8 cellular contexts compared by ENCODE assay signal in the genomic region with DNA sequence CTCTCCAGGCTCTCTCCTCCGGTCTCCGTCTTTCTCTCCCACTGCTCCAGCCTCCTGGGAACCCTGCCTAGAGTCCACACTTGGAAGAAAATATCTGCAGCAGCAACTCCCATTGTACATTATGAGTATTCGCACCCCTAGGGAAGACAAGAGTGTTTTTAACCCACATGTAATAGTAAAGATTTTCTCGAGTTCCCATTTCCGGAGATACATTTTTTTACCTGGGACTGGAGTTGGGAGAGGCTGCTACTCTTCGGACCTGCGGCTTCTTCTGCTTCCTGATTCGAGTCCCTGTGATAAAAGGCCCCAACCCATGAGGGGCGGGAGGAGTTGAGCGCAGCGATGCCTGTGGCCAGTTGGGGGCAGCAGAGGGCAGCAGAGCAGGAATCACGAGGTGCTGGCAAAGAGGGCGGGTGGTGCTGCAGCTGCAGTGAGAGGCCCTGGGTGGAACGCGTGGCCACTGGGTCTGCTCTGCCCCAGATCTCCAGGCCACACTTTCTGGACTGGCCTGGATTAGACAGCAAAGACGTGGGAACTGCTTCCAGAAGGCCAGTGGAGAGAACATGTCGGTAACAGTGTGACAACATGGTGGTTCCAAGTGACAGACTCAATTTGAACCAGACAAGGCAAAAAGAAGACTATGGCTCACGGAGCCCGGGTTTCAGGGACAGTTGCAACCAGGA.
A peak's percentile ranks its signal among the peaks of the same experiment; 100 is the strongest.
DNase-seq lines count a peak whose midpoint lies in the region; ATAC-seq and TF ChIP-seq lines count a peak whose summit lies in the region.

No MANE protein-coding gene starts in this region.

- POLR2A ChIA-PET in activated CD8-positive, alpha-beta T cell treated with anti-CD3 and anti-CD28 coated beads, Interleukin-2, amount 10 ng/mL, durations not matched to agents 7 days and 5 days (lab: Charles Lee): no interaction called here

- no peaks in the 10 kb centered on the region for H3K9me3 Mint-ChIP-seq in activated CD8-positive, alpha-beta T cell treated with anti-CD3 and anti-CD28 coated beads, Interleukin-2, amount 10 ng/mL, durations not matched to agents 7 days and 5 days (ENCODE audit: insufficient read depth)
- H3K9me3 Mint-ChIP-seq in endodermal cell: no peaks in the 10 kb centered on the region

- H2BK15ac ChIP-seq in mesendoderm (replicated peaks; ENCODE audit: low read depth): no peak overlapping the region

- H2AK5ac ChIP-seq in mesendoderm (ENCODE audit: low read length): no peak overlapping the region

- H3K4me2 ChIP-seq in mesendoderm (ENCODE audit: low read length): no peak overlapping the region

- H3K56ac ChIP-seq in mesendoderm (ENCODE audit: low read length): peak overlapping the region; percentile 90

- no peak overlapping the region for H3K27ac Mint-ChIP-seq in activated CD8-positive, alpha-beta T cell treated with anti-CD3 and anti-CD28 coated beads, Interleukin-2, amount 10 ng/mL, durations not matched to agents 7 days and 5 days
- H3K27ac Mint-ChIP-seq in endodermal cell: peak overlapping the region; percentile 59

- no peaks in the 10 kb centered on the region for H3K79me2 ChIP-seq in mesendoderm (ENCODE audit: control insufficient read depth, insufficient read depth, low read length)

- H3K27me3 ChIP-seq in endodermal cell (ENCODE audit: control insufficient read depth, insufficient read depth, low read length, poor library complexity, severe bottlenecking) (no peaks in the 10 kb centered on the region), mesendoderm (ENCODE audit: insufficient read depth, low read length, poor library complexity) (no peaks in the 10 kb centered on the region)

- H3K4me1 ChIP-seq in endodermal cell (ENCODE audit: control insufficient read depth, insufficient read depth, low read length) (peaks cover 7% of the 10 kb centered on the region), mesendoderm (ENCODE audit: control insufficient read depth, low read depth, low read length) (peaks cover 3% of the 10 kb centered on the region)

- no peak overlapping the region for H2BK120ac ChIP-seq in mesendoderm (ENCODE audit: low read depth, low read length)

- TF ChIP-seq CTCF in endodermal cell (conservative IDR thresholded peaks at IDR 0.05): peak; percentile 96

- peak; percentile 96 for ATAC-seq in activated CD8-positive, alpha-beta T cell treated with anti-CD3 and anti-CD28 coated beads, Interleukin-2, amount 10 ng/mL, durations not matched to agents 7 days and 5 days
- no peak for ATAC-seq in GM18868 (IDR thresholded peaks at IDR 0.05; ENCODE audit: unreplicated experiment)

- H4K8ac ChIP-seq in mesendoderm (ENCODE audit: low read depth, low read length): no peak overlapping the region

- no peak overlapping the region for H3K4me3 Mint-ChIP-seq in activated CD8-positive, alpha-beta T cell treated with anti-CD3 and anti-CD28 coated beads, Interleukin-2, amount 10 ng/mL, durations not matched to agents 7 days and 5 days
- no peak overlapping the region for H3K4me3 Mint-ChIP-seq in endodermal cell

- peak overlapping the region; percentile 63 for H2BK5ac ChIP-seq in mesendoderm (ENCODE audit: low read length)

- H3K9ac ChIP-seq in endodermal cell (ENCODE audit: extremely low read depth, low read length, poor library complexity, severe bottlenecking) (no peak overlapping the region), mesendoderm (ENCODE audit: low read length) (peak overlapping the region; percentile 44)

- peak overlapping the region; percentile 91 for H3K23ac ChIP-seq in mesendoderm (ENCODE audit: low read length)

- CTCF ChIA-PET in activated CD8-positive, alpha-beta T cell treated with anti-CD3 and anti-CD28 coated beads, Interleukin-2, amount 10 ng/mL, durations not matched to agents 7 days and 5 days (lab: Charles Lee): no interaction called here

- H3K4me1 Mint-ChIP-seq in activated CD8-positive, alpha-beta T cell treated with anti-CD3 and anti-CD28 coated beads, Interleukin-2, amount 10 ng/mL, durations not matched to agents 7 days and 5 days (ENCODE audit: low read depth): no peaks in the 10 kb centered on the region
- peaks cover 45% of the 10 kb centered on the region for H3K4me1 Mint-ChIP-seq in endodermal cell

- H3K4ac ChIP-seq in mesendoderm (ENCODE audit: low read depth, low read length): no peak overlapping the region

- WGBS in endodermal cell (ENCODE audit: insufficient coverage in 1 of 2, insufficient read length in 1 of 2), 2 experiments: 33 to 41% methylated on average over 16 to 19 of the region's 19 CpGs
- no CpG with 5 or more reads among the region's 19 CpGs for WGBS in mesendoderm (ENCODE audit: extremely low coverage, insufficient coverage, low lambda C conversion rate)

- no peak overlapping the region for H4K5ac ChIP-seq in mesendoderm (ENCODE audit: low read length)

- H3K27me3 Mint-ChIP-seq in activated CD8-positive, alpha-beta T cell treated with anti-CD3 and anti-CD28 coated beads, Interleukin-2, amount 10 ng/mL, durations not matched to agents 7 days and 5 days (ENCODE audit: low read depth): peaks cover 11% of the 10 kb centered on the region
- peaks cover 2% of the 10 kb centered on the region for H3K27me3 Mint-ChIP-seq in endodermal cell (ENCODE audit: insufficient read depth)

- no peak overlapping the region for H3K18ac ChIP-seq in mesendoderm (ENCODE audit: low read length)

- H3K36me3 ChIP-seq in endodermal cell (ENCODE audit: control insufficient read depth, insufficient read depth, low read length) (no peaks in the 10 kb centered on the region), mesendoderm (ENCODE audit: control insufficient read depth, insufficient read depth, low read length) (no peaks in the 10 kb centered on the region)

- no peaks in the 10 kb centered on the region for H3K9me3 ChIP-seq in endodermal cell (ENCODE audit: control insufficient read depth, low read length)

- no peaks in the 10 kb centered on the region for H3K36me3 Mint-ChIP-seq in activated CD8-positive, alpha-beta T cell treated with anti-CD3 and anti-CD28 coated beads, Interleukin-2, amount 10 ng/mL, durations not matched to agents 7 days and 5 days (ENCODE audit: low read depth)
- H3K36me3 Mint-ChIP-seq in endodermal cell (ENCODE audit: low read depth): no peaks in the 10 kb centered on the region

- H3K4me3 ChIP-seq in endodermal cell (ENCODE audit: low read length) (no peak overlapping the region), mesendoderm (ENCODE audit: low read length) (no peak overlapping the region)

- no peak overlapping the region for H3K27ac ChIP-seq in endodermal cell (ENCODE audit: low read depth, low read length)
- H3K27ac ChIP-seq in mesendoderm (ENCODE audit: low read depth, low read length): no peak overlapping the region

- DNase-seq in DMS 273 treated with DMSO at 0.1 percent for 48 hours (lab: John Stamatoyannopoulos, UW) (peak; percentile 63), HS-27A (ENCODE audit: low read depth) (peak; percentile 23), NCI-H748 treated with DMSO at 0.1 percent for 48 hours (lab: John Stamatoyannopoulos, UW) (peak; percentile 46), endodermal cell (peak; percentile 97), mesendoderm (peak; percentile 87)
- DNase-seq in activated CD8-positive, alpha-beta T cell treated with anti-CD3 and anti-CD28 coated beads, Interleukin-2, amount 10 ng/mL, durations not matched to agents 7 days and 5 days: peak; percentile 77
- peak; percentile 39 for DNase-seq in stimulated activated CD8-positive, alpha-beta memory T cell treated with anti-CD3 and anti-CD28 coated beads, Interleukin-4, amount 100 ng/mL, for 24 hours (ENCODE audit: low read depth)

- no peaks in the 10 kb centered on the region for H3K79me1 ChIP-seq in mesendoderm (ENCODE audit: low read length)

Comparison
In these comparisons a context has a peak if more than half of its experiments do, and no peak if none do; other contexts are left out.
1. DNase-seq: peak in every context shown above with its lines; median percentile 97 in endodermal cell; 87 in mesendoderm; 77 in activated CD8-positive, alpha-beta T cell treated with anti-CD3 and anti-CD28 coated beads, Interleukin-2, amount 10 ng/mL, durations not matched to agents 7 days and 5 days; 63 in DMS 273 treated with DMSO at 0.1 percent for 48 hours; 46 in NCI-H748 treated with DMSO at 0.1 percent for 48 hours; 39 in stimulated activated CD8-positive, alpha-beta memory T cell treated with anti-CD3 and anti-CD28 coated beads, Interleukin-4, amount 100 ng/mL, for 24 hours; 23 in HS-27A.